Comparison of ENCODE assay signal across 12 cellular contexts in the genomic region with DNA sequence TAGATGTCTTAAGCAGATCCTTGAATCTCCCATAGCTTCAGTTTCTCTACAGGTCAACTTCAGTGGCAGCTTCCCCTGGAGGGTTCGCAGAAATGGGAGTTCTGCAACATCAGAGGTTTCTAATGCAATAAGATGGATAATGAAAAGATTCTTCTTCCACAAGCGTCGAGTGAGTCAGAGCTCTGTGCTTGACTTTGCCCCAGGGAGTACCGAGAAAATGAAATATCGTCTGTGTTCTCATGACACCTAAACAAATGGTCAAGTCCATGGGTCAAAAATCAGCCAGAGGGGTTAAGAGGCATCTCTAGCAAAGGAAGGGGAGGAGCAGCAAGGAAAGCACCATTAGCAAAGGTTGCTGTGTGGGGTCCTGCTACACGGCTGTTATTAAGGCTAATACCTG. TPM values are rescaled to one million over a fixed set of nuclear protein-coding genes. Genes with fewer than 3 reads are reported as not detected.
A peak's percentile ranks its signal among the peaks of the same experiment; 100 is the strongest.
DNase-seq lines count a peak whose midpoint lies in the region; ATAC-seq and TF ChIP-seq lines count a peak whose summit lies in the region.
"Had no signal": no experiment of that assay in that cellular context is flagged by ENCODE, and none has a peak within 500 bp of the region (broad histone marks: within the 10 kb centered on the region; RNA-seq: fewer than 3 reads in every experiment).

No MANE protein-coding gene starts in this region.

- no peak for ATAC-seq in HCT116
- ATAC-seq: T-cell had no signal

- intact Hi-C loops in HCT116 (cut with micrococcal nuclease) (loop anchor here (5.0 to 10.0 kb wide), 2 partner anchors 331 to 628 kb away; no protein-coding TSS in a partner anchor), ascending aorta (cut with DNase I) (loop anchor here (10.0 kb wide), 2 partner anchors 48 to 328 kb away; no protein-coding TSS in a partner anchor)
- intact Hi-C loops in activated T-helper 1 cell treated with anti-CD3 and anti-CD28 coated beads, Interleukin-12 subunit alpha, Interleukin-12 subunit beta, Interleukin-2, Interleukin-4 antibody, amounts not matched to agents 30 ng/mL and 10 ng/mL and 1 ng/mL, durations not matched to agents 14 hours and 24 hours and 36 hours (cut with micrococcal nuclease), result loop anchor here (10.0 kb wide), 1 partner anchor 758 kb away; no protein-coding TSS in a partner anchor

- POLR2A ChIA-PET in HCT116 (lab: Charles Lee), result no interaction called here

- no peak overlapping the region for H2AFZ ChIP-seq in HCT116 (ENCODE audit: low read depth, low read length, poor library complexity, severe bottlenecking)

- CTCF ChIA-PET in HCT116 (lab: Charles Lee), result interaction anchor here (2.3 kb wide), 1 partner anchor 397 kb away, joined by 7 read pairs; no protein-coding TSS in a partner anchor

- no peak overlapping the region for H3K27ac Mint-ChIP-seq in activated T-helper 1 cell treated with anti-CD3 and anti-CD28 coated beads, Interleukin-12 subunit alpha, Interleukin-12 subunit beta, Interleukin-2, Interleukin-4 antibody, amounts not matched to agents 30 ng/mL and 10 ng/mL and 1 ng/mL, durations not matched to agents 14 hours and 24 hours and 36 hours
- H3K27ac Mint-ChIP-seq: activated naive CD8-positive, alpha-beta T cell treated with anti-CD3 and anti-CD28 coated beads, Interleukin-2, amount 10 ng/mL, durations not matched to agents 7 days and 5 days; memory B cell; T-cell had no signal

- H3K4me3 Mint-ChIP-seq in activated T-helper 1 cell treated with anti-CD3 and anti-CD28 coated beads, Interleukin-12 subunit alpha, Interleukin-12 subunit beta, Interleukin-2, Interleukin-4 antibody, amounts not matched to agents 30 ng/mL and 10 ng/mL and 1 ng/mL, durations not matched to agents 14 hours and 24 hours and 36 hours, result no peak overlapping the region
- H3K4me3 Mint-ChIP-seq: activated naive CD8-positive, alpha-beta T cell treated with anti-CD3 and anti-CD28 coated beads, Interleukin-2, amount 10 ng/mL, durations not matched to agents 7 days and 5 days; memory B cell; T-cell had no signal

- H3K4me1 ChIP-seq in HCT116 (ENCODE audit: control insufficient read depth in 1 of 2, insufficient read depth in 2 of 2, low read length in 2 of 2) (peaks cover 14 to 32% of the 10 kb centered on the region in 2 experiments), ascending aorta (peaks cover 32 to 51% of the 10 kb centered on the region in 2 donors)

- no peaks in the 10 kb centered on the region for H3K79me2 ChIP-seq in HCT116 (ENCODE audit: insufficient read depth, low read length)

- TF ChIP-seq RAD21 in HCT116 (IDR thresholded peaks at IDR 0.05; ENCODE audit: low read depth), result no peak

- no peak overlapping the region for H3K4me3 ChIP-seq in HCT116 (replicated peaks in 1 of 2; ENCODE audit: low read depth in 1 of 2, low read length in 2 of 2)
- H3K4me3 ChIP-seq in ascending aorta, result no peak overlapping the region

- no peaks in the 10 kb centered on the region for H3K9me2 ChIP-seq in HCT116 (ENCODE audit: insufficient read depth)

- H3K4me2 ChIP-seq in HCT116 (ENCODE audit: low read length), result peak overlapping the region; percentile 59

- H3K9me3 ChIP-seq in HCT116 (ENCODE audit: control insufficient read depth in 1 of 2, insufficient read depth in 1 of 2, low read depth in 1 of 2, low read length in 2 of 2) (no peaks in the 10 kb centered on the region), ascending aorta (no peaks in the 10 kb centered on the region)

- H3K36me3 Mint-ChIP-seq in activated T-helper 1 cell treated with anti-CD3 and anti-CD28 coated beads, Interleukin-12 subunit alpha, Interleukin-12 subunit beta, Interleukin-2, Interleukin-4 antibody, amounts not matched to agents 30 ng/mL and 10 ng/mL and 1 ng/mL, durations not matched to agents 14 hours and 24 hours and 36 hours (ENCODE audit: low read depth), result no peaks in the 10 kb centered on the region
- H3K36me3 Mint-ChIP-seq: activated naive CD8-positive, alpha-beta T cell treated with anti-CD3 and anti-CD28 coated beads, Interleukin-2, amount 10 ng/mL, durations not matched to agents 7 days and 5 days; memory B cell; T-cell had no signal

- H3K27me3 ChIP-seq in HCT116 (ENCODE audit: insufficient read depth, low read length) (peaks cover 11% of the 10 kb centered on the region; the same call in 1 of the 2 replicates), ascending aorta (no peaks in the 10 kb centered on the region)

- no peak overlapping the region for H3K9ac ChIP-seq in HCT116 (ENCODE audit: low read length)

- BruUV-seq in HCT116 (replicated peaks; lab: Mats Ljungman, UMichigan), result no TSS peak

- no peaks in the 10 kb centered on the region for H4K20me1 ChIP-seq in HCT116 (ENCODE audit: insufficient read depth)

- H3K4me1 Mint-ChIP-seq in activated T-helper 1 cell treated with anti-CD3 and anti-CD28 coated beads, Interleukin-12 subunit alpha, Interleukin-12 subunit beta, Interleukin-2, Interleukin-4 antibody, amounts not matched to agents 30 ng/mL and 10 ng/mL and 1 ng/mL, durations not matched to agents 14 hours and 24 hours and 36 hours (ENCODE audit: low read depth), result peaks cover 11% of the 10 kb centered on the region

- RAD21 ChIA-PET in HCT116 (lab: Charles Lee; ENCODE audit: low non-redundant PET in 1 of 2, low total read pairs in 2 of 2, uncharacterized antibody in 2 of 2, unreplicated experiment in 2 of 2), result no interaction called here

- TF ChIP-seq CTCF in HCT116 (IDR thresholded peaks at IDR 0.05 in 2 of 3, conservative IDR thresholded peaks at IDR 0.05 in 1 of 3; ENCODE audit: borderline replicate concordance in 1 of 3, insufficient read depth in 1 of 3, low read depth in 2 of 3, low read length in 2 of 3), result no peak
- no peak for TF ChIP-seq CTCF in ascending aorta (IDR thresholded peaks at IDR 0.05)

- TF ChIP-seq POLR2A in HCT116 (IDR thresholded peaks at IDR 0.05; ENCODE audit: borderline replicate concordance, extremely low read depth, insufficient read depth, insufficient read length), result no peak

- no peaks in the 10 kb centered on the region for H3K9me3 Mint-ChIP-seq in activated T-helper 1 cell treated with anti-CD3 and anti-CD28 coated beads, Interleukin-12 subunit alpha, Interleukin-12 subunit beta, Interleukin-2, Interleukin-4 antibody, amounts not matched to agents 30 ng/mL and 10 ng/mL and 1 ng/mL, durations not matched to agents 14 hours and 24 hours and 36 hours
- H3K9me3 Mint-ChIP-seq: activated naive CD8-positive, alpha-beta T cell treated with anti-CD3 and anti-CD28 coated beads, Interleukin-2, amount 10 ng/mL, durations not matched to agents 7 days and 5 days; memory B cell; T-cell had no signal

- DNase-seq in HCT116 (ENCODE audit: low read depth, low spot score) (no peak), ascending aorta (ENCODE audit: low spot score in 2 of 2) (peak in 1 of 2 donors; percentile 75), hepatic stellate cell (ENCODE audit: low spot score) (peak; percentile 76), smooth muscle cell of the brain vasculature (ENCODE audit: low read depth, low spot score) (peak; percentile 60), NCI-H524 treated with DMSO at 0.1 percent for 48 hours (lab: John Stamatoyannopoulos, UW) (no peak), HK-2 (ENCODE audit: unreplicated experiment) (no peak)
- DNase-seq in stimulated activated CD4-positive, alpha-beta T cell treated with anti-CD3 and anti-CD28 coated beads, Interleukin-4, amount 100 ng/mL, for 4 hours, result no peak
- no peak for DNase-seq in activated T-helper 1 cell treated with anti-CD3 and anti-CD28 coated beads, Interleukin-12 subunit alpha, Interleukin-12 subunit beta, Interleukin-2, Interleukin-4 antibody, amounts not matched to agents 30 ng/mL and 10 ng/mL and 1 ng/mL, durations not matched to agents 14 hours and 24 hours and 36 hours (ENCODE audit: low spot score)
- DNase-seq: activated CD8-positive, alpha-beta memory T cell treated with anti-CD3 and anti-CD28 coated beads for 24 hours; activated naive CD8-positive, alpha-beta T cell treated with anti-CD3 and anti-CD28 coated beads, Interleukin-2, amount 10 ng/mL, durations not matched to agents 7 days and 5 days; T-cell had no signal

- H3K36me3 ChIP-seq in HCT116 (ENCODE audit: control insufficient read depth in 1 of 2, insufficient read depth in 2 of 2, low read length in 2 of 2) (no peaks in the 10 kb centered on the region), ascending aorta (no peaks in the 10 kb centered on the region)

- H3K27ac ChIP-seq in HCT116 (ENCODE audit: low read depth, low read length) (no peak overlapping the region), ascending aorta (peak overlapping the region; percentile 93 to 94)

- peaks cover 35% of the 10 kb centered on the region for H3K27me3 Mint-ChIP-seq in activated T-helper 1 cell treated with anti-CD3 and anti-CD28 coated beads, Interleukin-12 subunit alpha, Interleukin-12 subunit beta, Interleukin-2, Interleukin-4 antibody, amounts not matched to agents 30 ng/mL and 10 ng/mL and 1 ng/mL, durations not matched to agents 14 hours and 24 hours and 36 hours (ENCODE audit: insufficient read depth)

TF ChIP-seq in HCT116, 20 proteins besides CTCF, POLR2A, EP300 and RAD21:
- TF ChIP-seq CEBPB (IDR thresholded peaks at IDR 0.05; ENCODE audit: low read depth) (peak; percentile 26; the same call in 1 of the 2 replicates), TCF7L2 (IDR thresholded peaks at IDR 0.05; ENCODE audit: borderline replicate concordance, extremely low read depth, insufficient read depth, insufficient read length) (no peak)

RNA-seq across cellular contexts. Expression of a gene that starts 3.2 kb away (rescaled TPM):
- not detected for total RNA-seq in HCT116 (2021; ENCODE audit: unreplicated experiment)
- 0.04 and 0.16 TPM in 2 replicates for polyA plus RNA-seq in HCT116 (2012)
- 20.6 TPM for total RNA-seq in ascending aorta
- total RNA-seq in activated T-helper 1 cell treated with anti-CD3 and anti-CD28 coated beads, Interleukin-12 subunit alpha, Interleukin-12 subunit beta, Interleukin-2, Interleukin-4 antibody, amounts not matched to agents 30 ng/mL and 10 ng/mL and 1 ng/mL, durations not matched to agents 14 hours and 24 hours and 36 hours, result not detected in 2 replicates
- total RNA-seq: activated naive CD8-positive, alpha-beta T cell treated with anti-CD3 and anti-CD28 coated beads, Interleukin-2, amount 10 ng/mL, durations not matched to agents 7 days and 5 days had no signal

Comparison
In these comparisons a context has a peak if more than half of its experiments do, and no peak if none do; other contexts are left out.
1. DNase-seq: peak in hepatic stellate cell (single experiment) and smooth muscle cell of the brain vasculature (single experiment); none in HCT116 (single experiment), stimulated activated CD4-positive, alpha-beta T cell treated with anti-CD3 and anti-CD28 coated beads, Interleukin-4, amount 100 ng/mL, for 4 hours (0 of 2), NCI-H524 treated with DMSO at 0.1 percent for 48 hours (single experiment), HK-2 (single experiment) and activated T-helper 1 cell treated with anti-CD3 and anti-CD28 coated beads, Interleukin-12 subunit alpha, Interleukin-12 subunit beta, Interleukin-2, Interleukin-4 antibody, amounts not matched to agents 30 ng/mL and 10 ng/mL and 1 ng/mL, durations not matched to agents 14 hours and 24 hours and 36 hours (single experiment).
2. RNA of a gene that starts 3.2 kb away (total RNA-seq): 20.6 TPM in ascending aorta (single experiment); not detected in HCT116 (single experiment) and not detected in activated T-helper 1 cell treated with anti-CD3 and anti-CD28 coated beads, Interleukin-12 subunit alpha, Interleukin-12 subunit beta, Interleukin-2, Interleukin-4 antibody, amounts not matched to agents 30 ng/mL and 10 ng/mL and 1 ng/mL, durations not matched to agents 14 hours and 24 hours and 36 hours; every median in the first group is over 10 times any median in the second.